ENCODE assay signal across 8 cellular contexts in the genomic region with DNA sequence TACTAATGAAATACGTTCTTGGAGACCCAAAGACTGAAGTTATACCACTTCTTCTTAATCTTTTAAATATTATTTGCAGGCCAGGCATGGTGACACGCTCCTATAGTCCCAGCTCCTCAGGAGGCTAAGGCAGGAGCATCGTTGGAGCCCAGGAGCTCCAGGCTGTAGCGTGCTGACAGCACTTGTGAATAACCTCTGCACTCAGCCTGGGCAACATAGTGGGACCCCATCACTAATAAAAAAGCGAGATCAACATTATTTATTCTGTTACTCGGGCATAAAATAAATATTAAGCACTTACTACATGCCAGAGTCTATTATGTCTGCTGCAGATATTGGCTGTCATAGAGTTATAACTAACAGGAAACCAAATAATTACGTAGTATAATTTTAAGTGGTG. TPM values are rescaled to one million over a fixed set of nuclear protein-coding genes. Genes with fewer than 3 reads are reported as not detected.
DNase-seq lines count a peak whose midpoint lies in the region; ATAC-seq and TF ChIP-seq lines count a peak whose summit lies in the region.

No MANE protein-coding gene starts in this region.

- peak overlapping the region; percentile 95 for H3K4me3 Mint-ChIP-seq in activated CD4-positive, alpha-beta T cell treated with anti-CD3 and anti-CD28 coated beads, Interleukin-2, amount 10 ng/mL, durations not matched to agents 7 days and 5 days
- H3K4me3 Mint-ChIP-seq in activated naive CD8-positive, alpha-beta T cell treated with anti-CD3 and anti-CD28 coated beads, Interleukin-2, amount 50 U/mL, for 24 hours: peak overlapping the region; percentile 100

- peak overlapping the region; percentile 96 for H3K27ac Mint-ChIP-seq in activated CD4-positive, alpha-beta T cell treated with anti-CD3 and anti-CD28 coated beads, Interleukin-2, amount 10 ng/mL, durations not matched to agents 7 days and 5 days
- peak overlapping the region; percentile 98 for H3K27ac Mint-ChIP-seq in activated naive CD8-positive, alpha-beta T cell treated with anti-CD3 and anti-CD28 coated beads, Interleukin-2, amount 50 U/mL, for 24 hours

- 57% methylated on average over 7 of the region's 7 CpGs for WGBS in liver
- WGBS in thyroid gland, 2 donors: 55 to 64% methylated on average over 7 of the region's 7 CpGs

- no peak for TF ChIP-seq POLR2A in thyroid gland (IDR thresholded peaks at IDR 0.05)

- H3K9me3 ChIP-seq in liver (ENCODE audit: control insufficient read depth in 4 of 4, low read length in 3 of 4) (no peaks in the 10 kb centered on the region), thyroid gland (no peaks in the 10 kb centered on the region)

- H3K4me1 Mint-ChIP-seq in activated CD4-positive, alpha-beta T cell treated with anti-CD3 and anti-CD28 coated beads, Interleukin-2, amount 10 ng/mL, durations not matched to agents 7 days and 5 days: peaks cover 47% of the 10 kb centered on the region
- H3K4me1 Mint-ChIP-seq in activated naive CD8-positive, alpha-beta T cell treated with anti-CD3 and anti-CD28 coated beads, Interleukin-2, amount 50 U/mL, for 24 hours: peaks cover 41% of the 10 kb centered on the region

- peak overlapping the region in 1 of 2 donors; percentile 83 for H3K9ac ChIP-seq in liver (ENCODE audit: low read depth in 1 of 2, low read length in 2 of 2)

- peaks cover 6 to 27% (median 17%) of the 10 kb centered on the region in 4 donors for H3K4me1 ChIP-seq in liver (ENCODE audit: control insufficient read depth in 4 of 4, insufficient read depth in 4 of 4, low read length in 3 of 4)
- peaks cover 25 to 27% of the 10 kb centered on the region in 2 donors for H3K4me1 ChIP-seq in thyroid gland

- TF ChIP-seq RAD21 in liver (IDR thresholded peaks at IDR 0.05): no peak

- no peak for ATAC-seq in activated naive CD8-positive, alpha-beta T cell treated with anti-CD3 and anti-CD28 coated beads, Interleukin-2, amount 50 U/mL, for 24 hours

- no peak for DNase-seq in activated CD4-positive, alpha-beta T cell treated with anti-CD3 and anti-CD28 coated beads, Interleukin-2, amount 10 ng/mL, durations not matched to agents 7 days and 5 days
- DNase-seq in activated CD4-positive, alpha-beta T cell treated with anti-CD3 and anti-CD28 coated beads, Interleukin-2, amount 50 U/mL, for 4 hours: no peak
- no peak for DNase-seq in activated naive CD8-positive, alpha-beta T cell treated with anti-CD3 and anti-CD28 coated beads, Interleukin-2, amount 50 U/mL, for 24 hours
- DNase-seq in thyroid gland (no peak), occipital lobe (lab: John Stamatoyannopoulos, UW) (no peak), pons (ENCODE audit: low spot score) (no peak), SHP77 (lab: John Stamatoyannopoulos, UW) (no peak)

- no peak for TF ChIP-seq CTCF in liver (IDR thresholded peaks at IDR 0.05; ENCODE audit: low read depth, low read length, missing input control)
- TF ChIP-seq CTCF in thyroid gland (IDR thresholded peaks at IDR 0.05): no peak

- intact Hi-C loops in thyroid gland (cut with DNase I): no loop called here

- no peaks in the 10 kb centered on the region for H3K27me3 Mint-ChIP-seq in activated CD4-positive, alpha-beta T cell treated with anti-CD3 and anti-CD28 coated beads, Interleukin-2, amount 10 ng/mL, durations not matched to agents 7 days and 5 days
- H3K27me3 Mint-ChIP-seq in activated naive CD8-positive, alpha-beta T cell treated with anti-CD3 and anti-CD28 coated beads, Interleukin-2, amount 50 U/mL, for 24 hours: no peaks in the 10 kb centered on the region

- CTCF ChIA-PET in activated CD4-positive, alpha-beta T cell treated with anti-CD3 and anti-CD28 coated beads, Interleukin-2, amount 10 ng/mL, durations not matched to agents 7 days and 5 days (lab: Charles Lee): interaction anchor here (1.3 to 1.8 kb wide), 2 partner anchors 11 to 12 kb away, joined by 5 read pairs; no protein-coding TSS in a partner anchor

- H3K27ac ChIP-seq in liver (ENCODE audit: low read depth in 1 of 2, low read length in 2 of 2): no peak overlapping the region
- H3K27ac ChIP-seq in thyroid gland: peak overlapping the region in 1 of 3 donors; percentile 96

- H3K4me3 ChIP-seq in liver (ENCODE audit: low read depth in 1 of 3, low read length in 3 of 3) (peak overlapping the region in 2 of 3 donors; percentile 88 to 91), thyroid gland (replicated peaks in 1 of 3) (peak overlapping the region in 2 of 3 donors; percentile 86 to 97)

- H3K36me3 Mint-ChIP-seq in activated CD4-positive, alpha-beta T cell treated with anti-CD3 and anti-CD28 coated beads, Interleukin-2, amount 10 ng/mL, durations not matched to agents 7 days and 5 days (ENCODE audit: low read depth): peaks cover 37% of the 10 kb centered on the region
- peaks cover 27% of the 10 kb centered on the region for H3K36me3 Mint-ChIP-seq in activated naive CD8-positive, alpha-beta T cell treated with anti-CD3 and anti-CD28 coated beads, Interleukin-2, amount 50 U/mL, for 24 hours (ENCODE audit: low read depth)

- H3K36me3 ChIP-seq in liver (ENCODE audit: control insufficient read depth in 4 of 4, insufficient read depth in 3 of 4, low read depth in 1 of 4, low read length in 3 of 4) (peaks cover 0 to 2% (median under 1%) of the 10 kb centered on the region in 4 donors), thyroid gland (peaks cover 0 to 3% of the 10 kb centered on the region in 2 donors)

- H3K27me3 ChIP-seq in liver (ENCODE audit: control insufficient read depth in 4 of 4, insufficient read depth in 4 of 4, low read length in 3 of 4) (no peaks in the 10 kb centered on the region), thyroid gland (no peaks in the 10 kb centered on the region)

- POLR2A ChIA-PET in activated CD4-positive, alpha-beta T cell treated with anti-CD3 and anti-CD28 coated beads, Interleukin-2, amount 10 ng/mL, durations not matched to agents 7 days and 5 days (lab: Charles Lee): interaction anchor here (1.3 to 2.4 kb wide), 2 partner anchors 43 to 45 kb away, joined by 5 to 33 read pairs; partner anchors contain the start of genes C11orf54 and TAF1D

- no peaks in the 10 kb centered on the region for H3K9me3 Mint-ChIP-seq in activated CD4-positive, alpha-beta T cell treated with anti-CD3 and anti-CD28 coated beads, Interleukin-2, amount 10 ng/mL, durations not matched to agents 7 days and 5 days
- no peaks in the 10 kb centered on the region for H3K9me3 Mint-ChIP-seq in activated naive CD8-positive, alpha-beta T cell treated with anti-CD3 and anti-CD28 coated beads, Interleukin-2, amount 50 U/mL, for 24 hours

TF ChIP-seq in liver, 16 proteins besides CTCF, POLR2A, EP300 and RAD21:
- TF ChIP-seq FOXA2 (IDR thresholded peaks at IDR 0.05) (no peak), MAX (IDR thresholded peaks at IDR 0.05) (no peak)
- TF ChIP-seq, protein P1, sequence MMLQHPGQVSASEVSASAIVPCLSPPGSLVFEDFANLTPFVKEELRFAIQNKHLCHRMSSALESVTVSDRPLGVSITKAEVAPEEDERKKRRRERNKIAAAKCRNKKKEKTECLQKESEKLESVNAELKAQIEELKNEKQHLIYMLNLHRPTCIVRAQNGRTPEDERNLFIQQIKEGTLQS (IDR thresholded peaks at IDR 0.05): no peak
- TF ChIP-seq, protein P2, sequence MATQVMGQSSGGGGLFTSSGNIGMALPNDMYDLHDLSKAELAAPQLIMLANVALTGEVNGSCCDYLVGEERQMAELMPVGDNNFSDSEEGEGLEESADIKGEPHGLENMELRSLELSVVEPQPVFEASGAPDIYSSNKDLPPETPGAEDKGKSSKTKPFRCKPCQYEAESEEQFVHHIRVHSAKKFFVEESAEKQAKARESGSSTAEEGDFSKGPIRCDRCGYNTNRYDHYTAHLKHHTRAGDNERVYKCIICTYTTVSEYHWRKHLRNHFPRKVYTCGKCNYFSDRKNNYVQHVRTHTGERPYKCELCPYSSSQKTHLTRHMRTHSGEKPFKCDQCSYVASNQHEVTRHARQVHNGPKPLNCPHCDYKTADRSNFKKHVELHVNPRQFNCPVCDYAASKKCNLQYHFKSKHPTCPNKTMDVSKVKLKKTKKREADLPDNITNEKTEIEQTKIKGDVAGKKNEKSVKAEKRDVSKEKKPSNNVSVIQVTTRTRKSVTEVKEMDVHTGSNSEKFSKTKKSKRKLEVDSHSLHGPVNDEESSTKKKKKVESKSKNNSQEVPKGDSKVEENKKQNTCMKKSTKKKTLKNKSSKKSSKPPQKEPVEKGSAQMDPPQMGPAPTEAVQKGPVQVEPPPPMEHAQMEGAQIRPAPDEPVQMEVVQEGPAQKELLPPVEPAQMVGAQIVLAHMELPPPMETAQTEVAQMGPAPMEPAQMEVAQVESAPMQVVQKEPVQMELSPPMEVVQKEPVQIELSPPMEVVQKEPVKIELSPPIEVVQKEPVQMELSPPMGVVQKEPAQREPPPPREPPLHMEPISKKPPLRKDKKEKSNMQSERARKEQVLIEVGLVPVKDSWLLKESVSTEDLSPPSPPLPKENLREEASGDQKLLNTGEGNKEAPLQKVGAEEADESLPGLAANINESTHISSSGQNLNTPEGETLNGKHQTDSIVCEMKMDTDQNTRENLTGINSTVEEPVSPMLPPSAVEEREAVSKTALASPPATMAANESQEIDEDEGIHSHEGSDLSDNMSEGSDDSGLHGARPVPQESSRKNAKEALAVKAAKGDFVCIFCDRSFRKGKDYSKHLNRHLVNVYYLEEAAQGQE (IDR thresholded peaks at IDR 0.05): no peak

RNA-seq across cellular contexts. Expression of gene MED17, which starts 0.7 kb away (rescaled TPM):
- 10 to 100 TPM; 40.7 to 42.1 TPM for total RNA-seq in activated CD4-positive, alpha-beta T cell treated with anti-CD3 and anti-CD28 coated beads, Interleukin-2, amount 10 ng/mL, durations not matched to agents 7 days and 5 days
- 10 to 100 TPM; 10.0 to 12.7 TPM for total RNA-seq in liver
- polyA plus RNA-seq in liver: 1 to 10 TPM; 2.8 to 5.0 TPM
- total RNA-seq in thyroid gland: 10 to 100 TPM; 34.6 to 56.3 (median 35.4) TPM
- total RNA-seq in occipital lobe: 78.0 TPM

RNA-seq across cellular contexts. Expression of gene C11orf54, which starts 41.9 kb away (rescaled TPM):
- 10 to 100 TPM; 14.5 to 22.5 TPM for total RNA-seq in activated CD4-positive, alpha-beta T cell treated with anti-CD3 and anti-CD28 coated beads, Interleukin-2, amount 10 ng/mL, durations not matched to agents 7 days and 5 days
- total RNA-seq in liver: 100 to 1,000 TPM in 1 of 2 donors, 10 to 100 TPM in 1; 79.8 to 154 TPM
- 100 to 1,000 TPM in 1 of 2 donors, 10 to 100 TPM in 1; 60.8 to 148 TPM for polyA plus RNA-seq in liver
- 10 to 100 TPM; 46.6 to 71.4 (median 54.9) TPM for total RNA-seq in thyroid gland
- 39.6 TPM for total RNA-seq in occipital lobe

RNA-seq across cellular contexts. Expression of gene TAF1D, which starts 42.1 kb away (rescaled TPM):
- total RNA-seq in activated CD4-positive, alpha-beta T cell treated with anti-CD3 and anti-CD28 coated beads, Interleukin-2, amount 10 ng/mL, durations not matched to agents 7 days and 5 days: 100 to 1,000 TPM; 159 to 166 TPM
- total RNA-seq in liver (10 to 100 TPM; 31.5 to 97.7 TPM), thyroid gland (100 to 1,000 TPM in 3 of 4 donors, 10 to 100 TPM in 1; 99.9 to 150 (median 125) TPM), occipital lobe (157 TPM)
- 10 to 100 TPM; 18.2 to 27.9 TPM for polyA plus RNA-seq in liver
